ENCODE assay signal across 26 cellular contexts in the genomic region with DNA sequence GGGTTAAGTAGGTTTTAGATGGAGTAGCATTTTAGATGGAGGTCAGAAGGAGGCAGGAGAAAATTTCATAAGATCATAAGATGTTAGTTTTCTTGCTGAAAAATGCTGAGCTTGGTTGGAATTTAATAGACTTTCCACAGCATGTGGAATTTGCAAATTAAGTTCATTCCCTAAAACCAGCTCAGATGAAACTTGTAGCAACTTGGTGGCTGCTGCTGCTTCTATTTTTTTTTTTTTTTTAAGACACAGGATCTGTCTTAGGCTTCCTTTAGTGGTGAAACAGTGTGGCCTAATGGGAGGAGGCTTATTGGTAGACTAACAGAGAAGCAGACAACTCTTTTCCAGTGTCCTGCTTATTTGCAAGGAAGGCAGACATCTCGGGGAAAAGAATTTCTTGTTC.
DNase-seq lines count a peak whose midpoint lies in the region; ATAC-seq and TF ChIP-seq lines count a peak whose summit lies in the region.
"Had no signal": no experiment of that assay in that cellular context is flagged by ENCODE, and none has a peak within 500 bp of the region (broad histone marks: within the 10 kb centered on the region; RNA-seq: fewer than 3 reads in every experiment).

No MANE protein-coding gene starts in this region.

- WGBS in GM23248 (ENCODE audit: low coverage in 1 of 2, low lambda C conversion rate in 2 of 2, missing lambda C conversion rate in 2 of 2), 2 experiments, result 82 to 84% methylated on average over 1 of the region's 1 CpG

- no peaks in the 10 kb centered on the region for H3K9me3 ChIP-seq in GM23248 (ENCODE audit: low read depth)
- H3K9me3 ChIP-seq: BE2C, gastrocnemius medialis, thyroid gland had no signal

- peak overlapping the region; percentile 22 for H3K4me2 ChIP-seq in GM23248 (ENCODE audit: unreplicated experiment)

- no peaks in the 10 kb centered on the region; the same call in 1 of the 2 replicates for H3K9me2 ChIP-seq in GM23248 (ENCODE audit: insufficient read depth)

- DNase-seq in AG10803 (ENCODE audit: low read depth) (peak; percentile 95), GM23248 (peak; percentile 41), choroid plexus epithelial cell (ENCODE audit: low read depth) (peak; percentile 59), osteocyte (ENCODE audit: extremely low spot score, unreplicated experiment) (no peak), GM13977 (ENCODE audit: low spot score) (no peak), dorsolateral prefrontal cortex (no peak)
- no peak for DNase-seq in activated T-cell treated with anti-CD3 and anti-CD28 coated beads, Interleukin-2, amount 50 U/mL, for 4 hours
- DNase-seq: activated CD4-positive, alpha-beta T cell treated with anti-CD3 and anti-CD28 coated beads for 48 hours; activated naive CD8-positive, alpha-beta T cell treated with anti-CD3 and anti-CD28 coated beads for 36 hours; BE2C; brain microvascular endothelial cell; Calu3; dermis blood vessel endothelial cell; gastrocnemius medialis; Kasumi-1; mesendoderm; NCI-H1105 treated with DMSO at 0.1 percent for 48 hours; NCI-H2081 treated with DMSO at 0.1 percent for 48 hours; NCI-H510A; RPMI8226; small intestine; stimulated activated CD4-positive, alpha-beta T cell treated with anti-CD3 and anti-CD28 coated beads, Interleukin-2, amount 100 ng/mL, for 48 hours; stimulated activated naive CD8-positive, alpha-beta T cell treated with anti-CD3 and anti-CD28 coated beads, Interleukin-15, Interleukin-2, amounts not matched to agents 100 U/mL and 50 U/mL, for 24 hours; thyroid gland had no signal

- no peaks in the 10 kb centered on the region for H4K20me1 ChIP-seq in GM23248 (ENCODE audit: insufficient read depth)

- H2AFZ ChIP-seq in GM23248, result peak overlapping the region; percentile 48

- peaks cover 39% of the 10 kb centered on the region for H3F3A ChIP-seq in GM23248 (ENCODE audit: insufficient read depth)

- ATAC-seq in activated T-cell treated with anti-CD3 and anti-CD28 coated beads, Interleukin-2, amount 50 U/mL, for 4 hours, result no peak
- ATAC-seq: gastrocnemius medialis; natural killer cell treated with Interleukin-12 subunit alpha and Interleukin-12 subunit beta and Interleukin-15 and Interleukin-18, amount 100 ng/mL, for 72 hours; stimulated activated naive CD8-positive, alpha-beta T cell treated with anti-CD3 and anti-CD28 coated beads, Interleukin-15, Interleukin-2, amounts not matched to agents 100 U/mL and 50 U/mL, for 24 hours had no signal

- H3K27ac ChIP-seq in GM23248 (peak overlapping the region; percentile 55), dorsolateral prefrontal cortex (peak overlapping the region in 3 of 59 donors; percentile 2 to 30 (median 30))
- H3K27ac ChIP-seq: brain microvascular endothelial cell had no signal

- TF ChIP-seq CTCF in AG10803 (conservative IDR thresholded peaks at IDR 0.05; ENCODE audit: low read length) (no peak; the same call in 1 of the 2 replicates), choroid plexus epithelial cell (conservative IDR thresholded peaks at IDR 0.05; ENCODE audit: low read depth, low read length) (no peak), osteocyte (IDR thresholded peaks at IDR 0.05) (no peak), GM13977 (IDR thresholded peaks at IDR 0.05; ENCODE audit: extremely low read depth, insufficient read depth, missing control alignments) (no peak), dorsolateral prefrontal cortex (IDR thresholded peaks at IDR 0.05 in 54 of 56, conservative IDR thresholded peaks at IDR 0.05 in 2 of 56; ENCODE audit: low read depth in 1 of 56, partially characterized antibody in 56 of 56) (no peak)

- H3K9ac ChIP-seq in GM23248, result peak overlapping the region; percentile 12; the same call in 1 of the 2 replicates

- H3K36me3 ChIP-seq in GM23248 (ENCODE audit: low read depth), result no peaks in the 10 kb centered on the region
- H3K36me3 ChIP-seq: BE2C, brain microvascular endothelial cell, gastrocnemius medialis, thyroid gland had no signal

- H3K27me3 Mint-ChIP-seq in osteocyte (ENCODE audit: unreplicated experiment), result no peaks in the 10 kb centered on the region
- H3K27me3 Mint-ChIP-seq in activated T-cell treated with anti-CD3 and anti-CD28 coated beads, Interleukin-2, amount 50 U/mL, for 4 hours (ENCODE audit: low read depth), result no peaks in the 10 kb centered on the region
- H3K27me3 Mint-ChIP-seq: activated naive CD8-positive, alpha-beta T cell treated with anti-CD3 and anti-CD28 coated beads for 36 hours; natural killer cell treated with Interleukin-12 subunit alpha and Interleukin-12 subunit beta and Interleukin-15 and Interleukin-18, amount 100 ng/mL, for 72 hours had no signal

- no peak overlapping the region for H3K4me3 ChIP-seq in AG10803 (ENCODE audit: low read length)
- no peak overlapping the region for H3K4me3 ChIP-seq in GM23248
- H3K4me3 ChIP-seq in choroid plexus epithelial cell (ENCODE audit: low read depth, low read length), result no peak overlapping the region
- no peak overlapping the region for H3K4me3 ChIP-seq in dorsolateral prefrontal cortex
- H3K4me3 ChIP-seq: gastrocnemius medialis, thyroid gland had no signal

- in situ Hi-C loops in GM23248 (cut with MboI), result no loop called here
- in situ Hi-C loops in GM13977 (cut with MboI; ENCODE audit: low pct_unique_long_range_greater_than_20kb, low sequenced_read_pairs, unreplicated experiment), result no loop called here

- no peak overlapping the region for H3K4me3 Mint-ChIP-seq in osteocyte (ENCODE audit: unreplicated experiment)
- H3K4me3 Mint-ChIP-seq in activated T-cell treated with anti-CD3 and anti-CD28 coated beads, Interleukin-2, amount 50 U/mL, for 4 hours, result no peak overlapping the region
- H3K4me3 Mint-ChIP-seq: activated naive CD8-positive, alpha-beta T cell treated with anti-CD3 and anti-CD28 coated beads for 36 hours; natural killer cell treated with Interleukin-12 subunit alpha and Interleukin-12 subunit beta and Interleukin-15 and Interleukin-18, amount 100 ng/mL, for 72 hours had no signal

- H3K27me3 ChIP-seq in GM23248 (replicated peaks; ENCODE audit: insufficient read depth) (no peaks in the 10 kb centered on the region), dorsolateral prefrontal cortex (no peaks in the 10 kb centered on the region)
- H3K27me3 ChIP-seq: BE2C, brain microvascular endothelial cell, gastrocnemius medialis, thyroid gland had no signal

- intact Hi-C loops in dorsolateral prefrontal cortex (cut with DNase I), result no loop called here

- peak overlapping the region; percentile 72 for H3K27ac Mint-ChIP-seq in osteocyte (ENCODE audit: unreplicated experiment)
- H3K27ac Mint-ChIP-seq: activated naive CD8-positive, alpha-beta T cell treated with anti-CD3 and anti-CD28 coated beads for 36 hours; activated T-helper 2 cell treated with anti-CD3 and anti-CD28 coated beads, Interferon-gamma antibody, Interleukin-2, Interleukin-4, amounts not matched to agents 10 μg/mL and 5 μg/mL and 100 μg/mL, durations not matched to agents 14 hours and 24 hours and 36 hours; natural killer cell treated with Interleukin-12 subunit alpha and Interleukin-12 subunit beta and Interleukin-15 and Interleukin-18, amount 100 ng/mL, for 72 hours had no signal

- no peaks in the 10 kb centered on the region for H3K9me3 Mint-ChIP-seq in osteocyte (ENCODE audit: unreplicated experiment)
- H3K9me3 Mint-ChIP-seq in activated T-cell treated with anti-CD3 and anti-CD28 coated beads, Interleukin-2, amount 50 U/mL, for 4 hours, result peaks cover under 1% of the 10 kb centered on the region
- H3K9me3 Mint-ChIP-seq: activated naive CD8-positive, alpha-beta T cell treated with anti-CD3 and anti-CD28 coated beads for 36 hours; natural killer cell treated with Interleukin-12 subunit alpha and Interleukin-12 subunit beta and Interleukin-15 and Interleukin-18, amount 100 ng/mL, for 72 hours had no signal

- peaks cover 48% of the 10 kb centered on the region for H3K4me1 Mint-ChIP-seq in osteocyte (ENCODE audit: unreplicated experiment)
- H3K4me1 Mint-ChIP-seq in activated T-cell treated with anti-CD3 and anti-CD28 coated beads, Interleukin-2, amount 50 U/mL, for 4 hours (ENCODE audit: low read depth), result peaks cover 15% of the 10 kb centered on the region

- no peaks in the 10 kb centered on the region for H3K36me3 Mint-ChIP-seq in osteocyte (ENCODE audit: unreplicated experiment)
- H3K36me3 Mint-ChIP-seq in activated T-cell treated with anti-CD3 and anti-CD28 coated beads, Interleukin-2, amount 50 U/mL, for 4 hours (ENCODE audit: insufficient read depth), result peaks cover under 1% of the 10 kb centered on the region
- H3K36me3 Mint-ChIP-seq: natural killer cell treated with Interleukin-12 subunit alpha and Interleukin-12 subunit beta and Interleukin-15 and Interleukin-18, amount 100 ng/mL, for 72 hours had no signal

- H3K4me1 ChIP-seq in GM23248 (ENCODE audit: insufficient read depth), result peaks cover 51% of the 10 kb centered on the region

- H3K79me2 ChIP-seq in GM23248 (ENCODE audit: insufficient read depth), result 0 out of 2 replicates have a peak, but pooled peaks cover 12% of the 10 kb centered on the region

Comparison
In these comparisons a context has a peak if more than half of its experiments do, and no peak if none do; other contexts are left out.
1. DNase-seq: peak in AG10803 (single experiment), GM23248 (single experiment) and choroid plexus epithelial cell (single experiment); none in osteocyte (single experiment), activated T-cell treated with anti-CD3 and anti-CD28 coated beads, Interleukin-2, amount 50 U/mL, for 4 hours (single experiment), GM13977 (single experiment) and dorsolateral prefrontal cortex (0 of 10).